10 cellular contexts compared by ENCODE assay signal in the genomic region with DNA sequence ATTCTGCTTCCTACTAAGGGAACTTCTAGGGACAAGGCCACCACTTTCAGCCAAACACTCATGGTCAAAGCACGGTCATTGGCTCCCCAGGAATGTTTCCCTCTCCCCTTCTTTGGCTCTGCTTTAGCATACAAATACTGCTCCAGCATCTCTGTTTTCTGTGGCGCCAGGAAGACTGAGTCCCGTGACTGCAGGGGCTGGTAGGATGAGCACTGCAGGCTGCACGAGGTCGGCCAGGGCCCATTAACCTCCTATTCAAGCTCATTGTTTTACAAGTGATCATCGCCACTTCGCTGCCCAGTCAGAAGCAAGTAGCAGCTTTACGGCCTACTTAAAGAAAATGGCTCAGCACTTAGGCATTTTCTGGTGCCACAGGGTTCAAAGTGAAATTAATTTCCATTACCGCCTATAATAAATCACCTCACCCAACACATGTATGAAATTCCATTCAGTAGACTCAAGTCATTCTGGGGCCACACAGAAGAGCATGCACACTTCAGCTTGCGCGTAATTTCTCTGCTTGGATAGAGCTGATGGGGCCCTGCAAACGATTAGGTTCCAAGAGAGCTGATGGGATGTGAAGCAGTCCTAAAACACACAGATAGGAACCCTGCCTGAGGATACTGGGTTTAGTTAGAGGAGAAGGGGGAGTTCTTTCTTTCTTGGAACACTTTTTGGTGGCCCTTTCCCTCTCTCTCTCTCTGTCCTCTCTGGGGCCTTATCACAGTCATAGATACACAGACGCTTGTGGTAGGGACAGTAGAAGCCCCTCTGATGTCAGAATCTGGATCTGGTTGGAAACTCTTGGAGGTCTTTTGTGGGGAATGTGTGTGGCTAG.
DNase-seq lines count a peak whose midpoint lies in the region; ATAC-seq, FAIRE-seq and TF ChIP-seq lines count a peak whose summit lies in the region.
"Had no signal": no experiment of that assay in that cellular context is flagged by ENCODE, and none has a peak within 500 bp of the region (broad histone marks: within the 10 kb centered on the region; RNA-seq: fewer than 3 reads in every experiment).

No MANE protein-coding gene starts in this region.

- peak; percentile 90 for FAIRE-seq in H54 (lab: Jason Lieb, UNC)

- H3K4me1 ChIP-seq in foreskin keratinocyte (peaks cover 16% of the 10 kb centered on the region), esophagus squamous epithelium (no peaks in the 10 kb centered on the region)
- H3K4me1 ChIP-seq in CD4-positive, alpha-beta memory T cell (ENCODE audit: insufficient read depth, low read length): no peaks in the 10 kb centered on the region

- intact Hi-C loops in esophagus squamous epithelium (cut with DNase I) (no loop called here), left colon (cut with DNase I, micrococcal nuclease) (no loop called here)
- intact Hi-C loops in CD4-positive, alpha-beta memory T cell (cut with micrococcal nuclease): no loop called here

- H3K27ac Mint-ChIP-seq in CD4-positive, alpha-beta memory T cell: no peak overlapping the region

- H3K27ac ChIP-seq in foreskin keratinocyte (peak overlapping the region; percentile 55), esophagus squamous epithelium (no peak overlapping the region)
- no peak overlapping the region for H3K27ac ChIP-seq in CD4-positive, alpha-beta memory T cell (ENCODE audit: low read depth, low read length)

- no peaks in the 10 kb centered on the region for H3K36me3 ChIP-seq in esophagus squamous epithelium
- no peaks in the 10 kb centered on the region for H3K36me3 ChIP-seq in CD4-positive, alpha-beta memory T cell (ENCODE audit: insufficient read depth, low read length)

- H3K27me3 ChIP-seq in foreskin keratinocyte (no peaks in the 10 kb centered on the region), esophagus squamous epithelium (no peaks in the 10 kb centered on the region)
- no peaks in the 10 kb centered on the region for H3K27me3 ChIP-seq in CD4-positive, alpha-beta memory T cell (ENCODE audit: insufficient read depth, low read length)

- CTCF ChIA-PET in CD4-positive, alpha-beta memory T cell (lab: Charles Lee; ENCODE audit: partially characterized antibody): no interaction called here

- H3K4me3 ChIP-seq in esophagus squamous epithelium: no peak overlapping the region
- no peak overlapping the region for H3K4me3 ChIP-seq in CD4-positive, alpha-beta memory T cell (ENCODE audit: low read length in 2 of 2)

- H3K36me3 Mint-ChIP-seq in CD4-positive, alpha-beta memory T cell: no peaks in the 10 kb centered on the region

- H3K9me3 Mint-ChIP-seq in CD4-positive, alpha-beta memory T cell: peaks cover 0 to 8% (median 2%) of the 10 kb centered on the region in 8 donors

- POLR2A ChIA-PET in CD4-positive, alpha-beta memory T cell (lab: Charles Lee; ENCODE audit: partially characterized antibody): no interaction called here

- TF ChIP-seq POLR2A in H54 (IDR thresholded peaks at IDR 0.05; ENCODE audit: low read depth, low read length) (no peak), esophagus squamous epithelium (IDR thresholded peaks at IDR 0.05) (no peak)

- WGBS in esophagus squamous epithelium, 2 donors: 72% methylated on average over 6 to 13 of the region's 13 CpGs

- no peaks in the 10 kb centered on the region for H3K4me1 Mint-ChIP-seq in CD4-positive, alpha-beta memory T cell

- H3K4me3 Mint-ChIP-seq in CD4-positive, alpha-beta memory T cell: no peak overlapping the region

- no peak for TF ChIP-seq CTCF in foreskin keratinocyte (conservative IDR thresholded peaks at IDR 0.05)
- TF ChIP-seq CTCF in esophagus squamous epithelium (IDR thresholded peaks at IDR 0.05): no peak

- DNase-seq in H54 (ENCODE audit: insufficient read length, low spot score) (peak; percentile 54), RPMI7951 (ENCODE audit: low read depth) (peak; percentile 93), foreskin keratinocyte (peak; percentile 97 to 98), stromal cell of bone marrow (ENCODE audit: low read depth) (peak; percentile 90), esophagus squamous epithelium (lab: John Stamatoyannopoulos, UW) (no peak), left colon (no peak)
- no peak for DNase-seq in CD4-positive, alpha-beta memory T cell
- DNase-seq: activated gamma-delta T cell; NCI-H345; stimulated activated CD4-positive, alpha-beta T cell treated with anti-CD3 and anti-CD28 coated beads, Interleukin-4, amount 100 ng/mL, for 4 hours had no signal

- ATAC-seq in foreskin keratinocyte: peak; percentile 90
- ATAC-seq in left colon: no peak

- H3K27me3 Mint-ChIP-seq in CD4-positive, alpha-beta memory T cell: peaks cover 0 to 2% of the 10 kb centered on the region in 2 donors

- peaks cover 0 to 4% (median 0%) of the 10 kb centered on the region in 3 donors for H3K9me3 ChIP-seq in esophagus squamous epithelium
- no peaks in the 10 kb centered on the region for H3K9me3 ChIP-seq in CD4-positive, alpha-beta memory T cell (ENCODE audit: control insufficient read depth in 1 of 2, low read length in 2 of 2)

Comparison
In these comparisons a context has a peak if more than half of its experiments do, and no peak if none do; other contexts are left out.
1. DNase-seq: peak in H54 (single experiment), RPMI7951 (single experiment), foreskin keratinocyte (2 of 2) and stromal cell of bone marrow (single experiment); none in esophagus squamous epithelium (single experiment), CD4-positive, alpha-beta memory T cell (0 of 5) and left colon (0 of 2).